17 cellular contexts compared by ENCODE assay signal in genomic region chr22:46946383-46946965, GRCh38.
"Had no signal": no experiment of that assay in that cellular context is flagged by ENCODE, and none has a peak within 500 bp of the region (broad histone marks: within the 10 kb centered on the region; RNA-seq: fewer than 3 reads in every experiment).

No MANE protein-coding gene starts in this region.

- H3K4me3 ChIP-seq: lung, tibial artery had no signal

- H3K9me3 Mint-ChIP-seq: activated naive CD8-positive, alpha-beta T cell treated with anti-CD3 and anti-CD28 coated beads for 36 hours; dendritic cell treated with granulocyte-macrophage colony-stimulating factor and Interleukin-4, amounts not matched to agents 40 ng/mL and 50 ng/mL, for 4 days; immature natural killer cell; T-cell had no signal

- H3K27me3 Mint-ChIP-seq: activated naive CD8-positive, alpha-beta T cell treated with anti-CD3 and anti-CD28 coated beads for 36 hours; dendritic cell treated with granulocyte-macrophage colony-stimulating factor and Interleukin-4, amounts not matched to agents 40 ng/mL and 50 ng/mL, for 4 days; T-cell had no signal

- H3K27ac Mint-ChIP-seq: activated naive CD8-positive, alpha-beta T cell treated with anti-CD3 and anti-CD28 coated beads for 36 hours; dendritic cell treated with granulocyte-macrophage colony-stimulating factor and Interleukin-4, amounts not matched to agents 40 ng/mL and 50 ng/mL, for 4 days; T-cell had no signal

- H3K27me3 ChIP-seq: neutrophil, tibial artery had no signal

- ATAC-seq: T-cell had no signal

- DNase-seq: activated CD4-positive, alpha-beta T cell treated with anti-CD3 and anti-CD28 coated beads, Interleukin-2, amount 50 U/mL, for 4 hours; activated CD4-positive, CD25-positive, alpha-beta regulatory T cell treated with anti-CD3 and anti-CD28 coated beads, Interleukin-2, amount 50 U/mL, for 72 hours; activated naive CD8-positive, alpha-beta T cell treated with anti-CD3 and anti-CD28 coated beads for 36 hours; cerebellar nuclear complex; foreskin melanocyte; immature natural killer cell; left cardiac atrium; posterior cingulate gyrus; retina; stimulated activated naive CD4-positive, alpha-beta T cell; T-cell; T1000; tibial artery had no signal

- H3K27ac ChIP-seq: epithelial cell of prostate, neutrophil, tibial artery had no signal

- H3K4me3 Mint-ChIP-seq: activated naive CD8-positive, alpha-beta T cell treated with anti-CD3 and anti-CD28 coated beads for 36 hours; dendritic cell treated with granulocyte-macrophage colony-stimulating factor and Interleukin-4, amounts not matched to agents 40 ng/mL and 50 ng/mL, for 4 days; immature natural killer cell; T-cell had no signal

- H3K4me1 ChIP-seq: tibial artery had no signal

- H3K9me3 ChIP-seq: neutrophil, tibial artery had no signal
